ENCODE assay signal across 10 cellular contexts in the genomic region with DNA sequence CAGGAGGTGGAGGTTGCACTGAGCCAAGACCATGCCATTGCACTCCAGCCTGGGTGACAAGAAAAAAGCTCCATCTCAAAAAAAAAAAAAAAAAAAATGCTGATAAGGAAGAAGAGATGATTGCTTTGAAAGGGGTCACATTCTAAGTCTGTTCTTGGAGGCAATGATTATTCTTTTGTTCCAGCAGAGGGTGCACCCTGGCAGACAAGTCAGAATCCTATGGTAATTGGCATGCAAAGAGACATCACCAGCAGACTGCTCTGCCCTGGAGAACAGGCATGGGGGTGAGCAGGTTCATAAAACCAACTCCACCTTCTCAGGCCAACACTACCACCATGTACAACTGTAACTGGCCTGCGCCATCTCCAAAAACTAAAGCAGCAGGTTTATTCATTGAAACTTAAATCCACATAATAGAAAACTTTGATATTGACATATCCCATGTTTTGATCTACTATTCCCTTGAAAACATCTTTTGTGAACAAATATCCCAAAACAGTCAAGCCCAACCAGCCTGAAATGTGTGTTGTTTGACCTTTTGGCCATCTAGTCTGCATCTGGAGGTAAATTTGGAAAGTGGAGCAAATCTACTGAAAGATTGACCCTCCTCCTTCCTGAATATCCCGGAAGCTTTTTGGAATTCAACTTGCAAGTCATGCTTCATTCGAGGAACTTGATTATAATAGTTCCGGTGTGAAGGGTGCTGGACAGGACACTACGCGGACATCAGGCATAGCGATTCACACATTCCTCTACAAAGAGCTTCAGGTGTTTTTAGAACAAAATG.
DNase-seq lines count a peak whose midpoint lies in the region; ATAC-seq and TF ChIP-seq lines count a peak whose summit lies in the region.
"Had no signal": no experiment of that assay in that cellular context is flagged by ENCODE, and none has a peak within 500 bp of the region (broad histone marks: within the 10 kb centered on the region; RNA-seq: fewer than 3 reads in every experiment).

No MANE protein-coding gene starts in this region.

- H3K4me3 ChIP-seq in LNCaP clone FGC (ENCODE audit: low read depth, low read length) = no peak overlapping the region
- no peak overlapping the region for H3K4me3 ChIP-seq in mesendoderm (ENCODE audit: low read length)
- no peak overlapping the region for H3K4me3 ChIP-seq in sigmoid colon

- H3K27ac ChIP-seq in VCaP (no peak overlapping the region), mesendoderm (ENCODE audit: low read depth, low read length) (no peak overlapping the region), sigmoid colon (no peak overlapping the region)

- H3K9me3 ChIP-seq in sigmoid colon = no peaks in the 10 kb centered on the region

- intact Hi-C loops in sigmoid colon (cut with DNase I) = no loop called here

- no peak overlapping the region for H2BK15ac ChIP-seq in mesendoderm (replicated peaks; ENCODE audit: low read depth)

- TF ChIP-seq CTCF in GM12873 (IDR thresholded peaks at IDR 0.05; ENCODE audit: insufficient read depth, low read depth, low read length, missing control alignments) (peak; percentile 3), LNCaP clone FGC (IDR thresholded peaks at IDR 0.05; ENCODE audit: control insufficient read depth, extremely low read depth, insufficient read depth) (peak; percentile 40; the same call in 1 of the 2 replicates), VCaP (conservative IDR thresholded peaks at IDR 0.05) (peak; percentile 42), sigmoid colon (IDR thresholded peaks at IDR 0.05) (no peak)

- TF ChIP-seq POLR2A in sigmoid colon (IDR thresholded peaks at IDR 0.05) = no peak

- no CpG with 5 or more reads among the region's 7 CpGs for WGBS in mesendoderm (ENCODE audit: extremely low coverage, insufficient coverage, low lambda C conversion rate)
- WGBS in sigmoid colon, 2 donors = 92 to 94% methylated on average over 7 of the region's 7 CpGs

- H2BK120ac ChIP-seq in mesendoderm (ENCODE audit: low read depth, low read length) = no peak overlapping the region

- H3K36me3 ChIP-seq in mesendoderm (ENCODE audit: control insufficient read depth, insufficient read depth, low read length) (no peaks in the 10 kb centered on the region), sigmoid colon (no peaks in the 10 kb centered on the region)

- H3K4me1 ChIP-seq in mesendoderm (ENCODE audit: control insufficient read depth, low read depth, low read length) (no peaks in the 10 kb centered on the region), sigmoid colon (no peaks in the 10 kb centered on the region)

- no peak overlapping the region for H3K56ac ChIP-seq in mesendoderm (ENCODE audit: low read length)

- no peak overlapping the region for H4K5ac ChIP-seq in mesendoderm (ENCODE audit: low read length)

- H3K18ac ChIP-seq in mesendoderm (ENCODE audit: low read length) = no peak overlapping the region

- H3K27me3 ChIP-seq in mesendoderm (ENCODE audit: insufficient read depth, low read length, poor library complexity) = no peaks in the 10 kb centered on the region
- no peaks in the 10 kb centered on the region for H3K27me3 ChIP-seq in sigmoid colon

- ATAC-seq in HG02642 (IDR thresholded peaks at IDR 0.05; ENCODE audit: poor library complexity, unreplicated experiment) = no peak
- no peak for ATAC-seq in GM21367 (IDR thresholded peaks at IDR 0.05; ENCODE audit: unreplicated experiment)

- DNase-seq in LNCaP clone FGC (ENCODE audit: low read depth) (no peak), mesendoderm (peak; percentile 34), sigmoid colon (no peak)
- DNase-seq: activated naive CD4-positive, alpha-beta T cell treated with anti-CD3 and anti-CD28 coated beads, Interleukin-2, amount 50 U/mL, for 16 hours; naive B cell; NCI-H187 had no signal

- H2BK5ac ChIP-seq in mesendoderm (ENCODE audit: low read length) = no peak overlapping the region

- no peak for TF ChIP-seq EP300 in sigmoid colon (IDR thresholded peaks at IDR 0.05)

- H3K23ac ChIP-seq in mesendoderm (ENCODE audit: low read length) = no peak overlapping the region

- H4K8ac ChIP-seq in mesendoderm (ENCODE audit: low read depth, low read length) = no peak overlapping the region

- no peak overlapping the region for H3K9ac ChIP-seq in mesendoderm (ENCODE audit: low read length)

- no peak overlapping the region for H2AK5ac ChIP-seq in mesendoderm (ENCODE audit: low read length)

- H3K4me2 ChIP-seq in mesendoderm (ENCODE audit: low read length) = no peak overlapping the region

- no peaks in the 10 kb centered on the region for H3K79me1 ChIP-seq in mesendoderm (ENCODE audit: low read length)

- no peaks in the 10 kb centered on the region for H3K79me2 ChIP-seq in mesendoderm (ENCODE audit: control insufficient read depth, insufficient read depth, low read length)

- H3K4ac ChIP-seq in mesendoderm (ENCODE audit: low read depth, low read length) = no peak overlapping the region

Comparison
In these comparisons a context has a peak if more than half of its experiments do, and no peak if none do; other contexts are left out.
1. CTCF ChIP-seq: peak in GM12873 (single experiment), LNCaP clone FGC (single experiment) and VCaP (single experiment); none in sigmoid colon (0 of 4).